ENCODE assay signal across 8 cellular contexts in genomic region chr17:63549289-63549945, GRCh38. TPM values are rescaled to one million over a fixed set of nuclear protein-coding genes. Genes with fewer than 3 reads are reported as not detected.
DNase-seq lines count a peak whose midpoint lies in the region; ATAC-seq and FAIRE-seq lines count a peak whose summit lies in the region.

No MANE protein-coding gene starts in this region.

- no CpG with 5 or more reads among the region's 18 CpGs for WGBS in iPS DF 6.9 (ENCODE audit: insufficient coverage, insufficient read length)

- no peak overlapping the region for H3K27ac ChIP-seq in iPS DF 6.9 (ENCODE audit: low read length)

- no peaks in the 10 kb centered on the region for H3K9me3 Mint-ChIP-seq in activated CD8-positive, alpha-beta T cell treated with anti-CD3 and anti-CD28 coated beads, Interleukin-2, amount 10 ng/mL, durations not matched to agents 7 days and 5 days (ENCODE audit: insufficient read depth)
- no peaks in the 10 kb centered on the region for H3K9me3 Mint-ChIP-seq in stimulated activated effector memory CD8-positive, alpha-beta T cell treated with anti-CD3 and anti-CD28 coated beads, Interleukin-12 subunit alpha, Interleukin-12 subunit beta, amount 100 ng/mL, for 72 hours

- H3K36me3 ChIP-seq in iPS DF 6.9 (ENCODE audit: control insufficient read depth, insufficient read depth, low read length), result no peaks in the 10 kb centered on the region

- peak overlapping the region; percentile 63 for H3K4me3 ChIP-seq in iPS DF 6.9 (ENCODE audit: low read length)

- peak overlapping the region; percentile 99 for H3K4me3 Mint-ChIP-seq in activated CD8-positive, alpha-beta T cell treated with anti-CD3 and anti-CD28 coated beads, Interleukin-2, amount 10 ng/mL, durations not matched to agents 7 days and 5 days
- peak overlapping the region; percentile 94 for H3K4me3 Mint-ChIP-seq in stimulated activated effector memory CD8-positive, alpha-beta T cell treated with anti-CD3 and anti-CD28 coated beads, Interleukin-12 subunit alpha, Interleukin-12 subunit beta, amount 100 ng/mL, for 72 hours

- FAIRE-seq in HTR-8/SVneo (lab: Jason Lieb, UNC), result no peak

- H3K9me3 ChIP-seq in iPS DF 6.9 (ENCODE audit: control insufficient read depth, insufficient read depth, low read length), result no peaks in the 10 kb centered on the region

- peak overlapping the region; percentile 97 for H3K27ac Mint-ChIP-seq in activated CD8-positive, alpha-beta T cell treated with anti-CD3 and anti-CD28 coated beads, Interleukin-2, amount 10 ng/mL, durations not matched to agents 7 days and 5 days
- H3K27ac Mint-ChIP-seq in stimulated activated effector memory CD8-positive, alpha-beta T cell treated with anti-CD3 and anti-CD28 coated beads, Interleukin-12 subunit alpha, Interleukin-12 subunit beta, amount 100 ng/mL, for 72 hours, result peak overlapping the region; percentile 98

- H3K27me3 Mint-ChIP-seq in activated CD8-positive, alpha-beta T cell treated with anti-CD3 and anti-CD28 coated beads, Interleukin-2, amount 10 ng/mL, durations not matched to agents 7 days and 5 days (ENCODE audit: low read depth), result no peaks in the 10 kb centered on the region

- CTCF ChIA-PET in activated CD8-positive, alpha-beta T cell treated with anti-CD3 and anti-CD28 coated beads, Interleukin-2, amount 10 ng/mL, durations not matched to agents 7 days and 5 days (lab: Charles Lee), result interaction anchor here (1.2 to 4.9 kb wide), 4 partner anchors 51 to 73 kb away, joined by 3 to 37 read pairs (median 7); partner anchors contain the start of genes ACE, MAP3K3 and TACO1

- no peaks in the 10 kb centered on the region for H3K4me1 ChIP-seq in iPS DF 6.9 (ENCODE audit: control insufficient read depth, insufficient read depth, low read length)

- POLR2A ChIA-PET in activated CD8-positive, alpha-beta T cell treated with anti-CD3 and anti-CD28 coated beads, Interleukin-2, amount 10 ng/mL, durations not matched to agents 7 days and 5 days (lab: Charles Lee), result interaction anchor here (1.4 to 1.7 kb wide), 3 partner anchors 11 to 73 kb away, joined by 3 to 9 read pairs (median 5); partner anchors contain the start of genes MAP3K3 and TACO1

- peaks cover 21% of the 10 kb centered on the region for H3K4me1 Mint-ChIP-seq in activated CD8-positive, alpha-beta T cell treated with anti-CD3 and anti-CD28 coated beads, Interleukin-2, amount 10 ng/mL, durations not matched to agents 7 days and 5 days (ENCODE audit: low read depth)
- peaks cover 26% of the 10 kb centered on the region for H3K4me1 Mint-ChIP-seq in stimulated activated effector memory CD8-positive, alpha-beta T cell treated with anti-CD3 and anti-CD28 coated beads, Interleukin-12 subunit alpha, Interleukin-12 subunit beta, amount 100 ng/mL, for 72 hours

- ATAC-seq in HG03097 (IDR thresholded peaks at IDR 0.05; ENCODE audit: low FRiP score, unreplicated experiment), result peak; percentile 7
- ATAC-seq in activated CD8-positive, alpha-beta T cell treated with anti-CD3 and anti-CD28 coated beads, Interleukin-2, amount 10 ng/mL, durations not matched to agents 7 days and 5 days, result peak; percentile 15
- peak; percentile 40 for ATAC-seq in stimulated activated effector memory CD8-positive, alpha-beta T cell treated with anti-CD3 and anti-CD28 coated beads, Interleukin-12 subunit alpha, Interleukin-12 subunit beta, amount 100 ng/mL, for 72 hours

- no peaks in the 10 kb centered on the region for H3K27me3 ChIP-seq in iPS DF 6.9 (ENCODE audit: control insufficient read depth, insufficient read depth, low read length)

- peaks cover 30% of the 10 kb centered on the region for H3K36me3 Mint-ChIP-seq in activated CD8-positive, alpha-beta T cell treated with anti-CD3 and anti-CD28 coated beads, Interleukin-2, amount 10 ng/mL, durations not matched to agents 7 days and 5 days (ENCODE audit: low read depth)
- peaks cover 32% of the 10 kb centered on the region for H3K36me3 Mint-ChIP-seq in stimulated activated effector memory CD8-positive, alpha-beta T cell treated with anti-CD3 and anti-CD28 coated beads, Interleukin-12 subunit alpha, Interleukin-12 subunit beta, amount 100 ng/mL, for 72 hours

- DNase-seq in NCI-H2227 (lab: John Stamatoyannopoulos, UW; ENCODE audit: unreplicated experiment), result peak; percentile 63
- no peak for DNase-seq in NCI-H2227 treated with DMSO at 0.1 percent for 48 hours (lab: John Stamatoyannopoulos, UW)
- DNase-seq in activated CD8-positive, alpha-beta T cell treated with anti-CD3 and anti-CD28 coated beads, Interleukin-2, amount 10 ng/mL, durations not matched to agents 7 days and 5 days, result no peak
- DNase-seq in iPS DF 6.9 (ENCODE audit: low read depth, low spot score), result no peak
- DNase-seq in stimulated activated effector memory CD8-positive, alpha-beta T cell treated with anti-CD3 and anti-CD28 coated beads, Interleukin-12 subunit alpha, Interleukin-12 subunit beta, amount 100 ng/mL, for 72 hours (ENCODE audit: low spot score in 2 of 2), result no peak
- no peak for DNase-seq in HTR-8/SVneo (ENCODE audit: insufficient read length, low spot score)
- no peak for DNase-seq in NCI-H128 (lab: John Stamatoyannopoulos, UW; ENCODE audit: unreplicated experiment)

RNA-seq across cellular contexts. Expression of gene DCAF7, which starts 0.9 kb away (rescaled TPM):
- 100 to 1,000 TPM; 127 TPM for total RNA-seq in activated CD8-positive, alpha-beta T cell treated with anti-CD3 and anti-CD28 coated beads, Interleukin-2, amount 10 ng/mL, durations not matched to agents 7 days and 5 days

RNA-seq across cellular contexts. Expression of gene KCNH6, which starts 26.3 kb away (rescaled TPM):
- total RNA-seq in activated CD8-positive, alpha-beta T cell treated with anti-CD3 and anti-CD28 coated beads, Interleukin-2, amount 10 ng/mL, durations not matched to agents 7 days and 5 days, result not detected

RNA-seq across cellular contexts. Expression of gene TACO1, which starts 51.3 kb away (rescaled TPM):
- total RNA-seq in activated CD8-positive, alpha-beta T cell treated with anti-CD3 and anti-CD28 coated beads, Interleukin-2, amount 10 ng/mL, durations not matched to agents 7 days and 5 days, result 10 to 100 TPM; 22.9 to 24.5 TPM
